16 cellular contexts compared by ENCODE assay signal in the genomic region with DNA sequence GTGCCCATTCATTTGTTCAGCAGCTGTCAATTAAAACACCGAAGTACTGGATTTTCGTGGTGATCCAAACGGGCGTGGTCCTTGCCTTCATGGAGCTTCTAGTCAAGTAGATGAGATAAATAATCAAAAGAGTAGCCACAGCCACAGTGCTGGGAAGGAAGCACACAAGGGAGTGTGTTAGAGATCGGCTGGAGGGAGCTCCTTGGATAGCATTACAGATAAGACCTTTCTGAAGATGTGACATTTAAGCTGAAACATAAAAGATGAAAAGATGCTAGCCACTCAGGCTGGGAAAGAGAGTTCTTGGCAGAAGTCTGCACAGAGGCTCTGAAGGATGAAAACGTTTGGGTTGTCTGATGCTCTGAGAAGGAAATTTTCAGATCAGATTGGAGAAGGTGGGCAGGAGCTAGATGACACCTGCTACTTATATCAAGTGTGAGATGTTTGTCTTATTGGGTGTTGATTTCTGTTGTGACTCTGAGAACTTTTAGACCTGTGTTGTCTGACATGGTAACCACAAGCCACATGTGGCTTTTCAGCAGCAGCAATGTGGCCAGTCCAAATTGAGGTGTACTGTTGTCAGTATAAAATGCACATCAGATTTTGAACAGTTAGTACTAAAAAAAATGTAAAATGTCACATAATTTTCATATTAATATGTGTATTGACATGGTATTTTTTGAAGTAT.
A peak's percentile ranks its signal among the peaks of the same experiment; 100 is the strongest.
DNase-seq lines count a peak whose midpoint lies in the region; ATAC-seq and TF ChIP-seq lines count a peak whose summit lies in the region.
"Had no signal": no experiment of that assay in that cellular context is flagged by ENCODE, and none has a peak within 500 bp of the region (broad histone marks: within the 10 kb centered on the region; RNA-seq: fewer than 3 reads in every experiment).

No MANE protein-coding gene starts in this region.

- no peak overlapping the region; the same call in 1 of the 2 replicates for H3K9ac ChIP-seq in iPS-20b (ENCODE audit: low read depth, low read length)

- H3K9me3 Mint-ChIP-seq in CD4-positive, alpha-beta T cell, result no peaks in the 10 kb centered on the region
- H3K9me3 Mint-ChIP-seq: activated T-helper 2 cell treated with anti-CD3 and anti-CD28 coated beads, Interferon-gamma antibody, Interleukin-2, Interleukin-4, amounts not matched to agents 10 μg/mL and 5 μg/mL and 100 μg/mL, durations not matched to agents 14 hours and 24 hours and 36 hours; stimulated activated naive B cell treated with anti-CD40 and anti-IgM and Interleukin-4, amounts not matched to agents 10 μg/mL and 1 μg/mL and 100 μg/mL, for 72 hours had no signal

- no peaks in the 10 kb centered on the region for H3K36me3 ChIP-seq in iPS-20b (ENCODE audit: insufficient read depth, low read depth, low read length)
- no peaks in the 10 kb centered on the region for H3K36me3 ChIP-seq in H7 (replicated peaks; ENCODE audit: control insufficient read depth, insufficient read depth, low read length)
- no peaks in the 10 kb centered on the region for H3K36me3 ChIP-seq in ascending aorta
- H3K36me3 ChIP-seq: lower lobe of right lung had no signal

- H3K4me3 Mint-ChIP-seq in CD4-positive, alpha-beta T cell, result no peak overlapping the region
- H3K4me3 Mint-ChIP-seq: stimulated activated naive B cell treated with anti-CD40 and anti-IgM and Interleukin-4, amounts not matched to agents 10 μg/mL and 1 μg/mL and 100 μg/mL, for 72 hours had no signal

- no peaks in the 10 kb centered on the region for H3K9me3 ChIP-seq in CD4-positive, alpha-beta T cell (ENCODE audit: control insufficient read depth, low read length)
- H3K9me3 ChIP-seq in iPS-20b (ENCODE audit: insufficient read depth, low read depth, low read length) (no peaks in the 10 kb centered on the region), ascending aorta (no peaks in the 10 kb centered on the region)
- H3K9me3 ChIP-seq: lower lobe of right lung had no signal

- no peaks in the 10 kb centered on the region for H3K27me3 ChIP-seq in CD4-positive, alpha-beta T cell (ENCODE audit: control insufficient read depth, insufficient read depth, low read length)
- H3K27me3 ChIP-seq in iPS-20b (ENCODE audit: insufficient read depth, low read length), result no peaks in the 10 kb centered on the region
- no peaks in the 10 kb centered on the region for H3K27me3 ChIP-seq in H7 (ENCODE audit: control insufficient read depth, insufficient read depth, low read length)
- no peaks in the 10 kb centered on the region for H3K27me3 ChIP-seq in ascending aorta

- intact Hi-C loops in CD4-positive, alpha-beta T cell (cut with DNase I, micrococcal nuclease), result loop anchor here in 1 of 2 experiments (5.0 kb wide), 1 partner anchor 33 kb away; no protein-coding TSS in a partner anchor
- intact Hi-C loops in ascending aorta (cut with DNase I), result no loop called here

- POLR2A ChIA-PET in CD4-positive, alpha-beta T cell (lab: Charles Lee), result interaction anchor here (1.2 kb wide), 2 partner anchors 9 to 124 kb away, joined by 4 read pairs; partner anchors contain the start of gene TLE4

- H3K36me3 Mint-ChIP-seq in CD4-positive, alpha-beta T cell (ENCODE audit: low read depth), result no peaks in the 10 kb centered on the region

- no peak overlapping the region for H3K27ac ChIP-seq in CD4-positive, alpha-beta T cell (ENCODE audit: low read depth, low read length)
- H3K27ac ChIP-seq in iPS-20b (ENCODE audit: low read length), result no peak overlapping the region
- no peak overlapping the region for H3K27ac ChIP-seq in ascending aorta
- H3K27ac ChIP-seq: epithelial cell of prostate, lower lobe of right lung, SK-N-MC had no signal

- H3K4me1 ChIP-seq in iPS-20b (ENCODE audit: insufficient read depth, low read length), result peaks cover 49% of the 10 kb centered on the region
- H3K4me1 ChIP-seq in ascending aorta, result no peaks in the 10 kb centered on the region
- H3K4me1 ChIP-seq: lower lobe of right lung had no signal

- TF ChIP-seq CTCF in CD4-positive, alpha-beta T cell (IDR thresholded peaks at IDR 0.05), result no peak
- no peak for TF ChIP-seq CTCF in ascending aorta (IDR thresholded peaks at IDR 0.05)

- no peak overlapping the region for H3K27ac Mint-ChIP-seq in CD4-positive, alpha-beta T cell
- H3K27ac Mint-ChIP-seq: activated T-helper 2 cell treated with anti-CD3 and anti-CD28 coated beads, Interferon-gamma antibody, Interleukin-2, Interleukin-4, amounts not matched to agents 10 μg/mL and 5 μg/mL and 100 μg/mL, durations not matched to agents 14 hours and 24 hours and 36 hours; stimulated activated naive B cell treated with anti-CD40 and anti-IgM and Interleukin-4, amounts not matched to agents 10 μg/mL and 1 μg/mL and 100 μg/mL, for 72 hours had no signal

- peaks cover 83% of the 10 kb centered on the region for H3K4me1 Mint-ChIP-seq in CD4-positive, alpha-beta T cell (ENCODE audit: low read depth)

- no peak for DNase-seq in CD4-positive, alpha-beta T cell
- DNase-seq in H7 (no peak), globus pallidus (ENCODE audit: low spot score) (no peak), ascending aorta (ENCODE audit: low spot score in 2 of 2) (no peak)
- DNase-seq: activated CD4-positive, CD25-positive, alpha-beta regulatory T cell; cerebellar nuclear complex; lower lobe of right lung; NCI-H187 treated with DMSO at 0.1 percent for 48 hours; stimulated activated naive B cell treated with anti-CD40 and anti-IgM and Interleukin-4, amounts not matched to agents 10 μg/mL and 1 μg/mL and 100 μg/mL, for 72 hours had no signal

- peak; percentile 34 for ATAC-seq in CD4-positive, alpha-beta T cell (ENCODE audit: poor library complexity)
- ATAC-seq in GM19351 (IDR thresholded peaks at IDR 0.05; ENCODE audit: unreplicated experiment) (peak; percentile 71), HG03565 (IDR thresholded peaks at IDR 0.05; ENCODE audit: unreplicated experiment) (peak; percentile 70), HG03520 (IDR thresholded peaks at IDR 0.05; ENCODE audit: unreplicated experiment) (no peak)
- ATAC-seq: lower lobe of right lung had no signal

- H3K4me3 ChIP-seq in iPS-20b (ENCODE audit: low read length) (peak overlapping the region; percentile 37; the same call in 1 of the 2 replicates), H7 (ENCODE audit: insufficient read depth, low read depth, low read length) (no peak overlapping the region), ascending aorta (no peak overlapping the region)
- H3K4me3 ChIP-seq: lower lobe of right lung, SK-N-MC had no signal

- no peaks in the 10 kb centered on the region for H3K27me3 Mint-ChIP-seq in CD4-positive, alpha-beta T cell
- H3K27me3 Mint-ChIP-seq: stimulated activated naive B cell treated with anti-CD40 and anti-IgM and Interleukin-4, amounts not matched to agents 10 μg/mL and 1 μg/mL and 100 μg/mL, for 72 hours had no signal

- CTCF ChIA-PET in CD4-positive, alpha-beta T cell (lab: Charles Lee), result no interaction called here
